In genomic region chr17:29293890-29294579, GRCh38 we compare ENCODE assay signal across 1 cellular context.
A peak's percentile ranks its signal among the peaks of the same experiment; 100 is the strongest.
TF ChIP-seq lines count a peak whose summit lies in the region.

Gene NUFIP2, minus strand, starts transcription at chr17:29294148. Its CDS starts 89 bp downstream, at chr17:29294059.

TF ChIP-seq in K562, 482 proteins besides CTCF, POLR2A, EP300 and RAD21 (continued from another document and continues in another):
- TF ChIP-seq ZBTB33 (CRISPR knock-in tag; IDR thresholded peaks at IDR 0.05) (0 out of 2 replicates have a peak, but pooled peaks have one; percentile 34), SOX6 (IDR thresholded peaks at IDR 0.05) (peak; percentile 79), MYNN (IDR thresholded peaks at IDR 0.05) (peak; percentile 58; the same call in 1 of the 2 replicates), MYNN (CRISPR knock-in tag; IDR thresholded peaks at IDR 0.05) (no peak), ZSCAN32 (CRISPR knock-in tag; IDR thresholded peaks at IDR 0.05) (peak; percentile 19; the same call in 1 of the 2 replicates), ILF3 (IDR thresholded peaks at IDR 0.05; ENCODE audit: borderline replicate concordance) (no peak), ETV6 (IDR thresholded peaks at IDR 0.05; ENCODE audit: borderline replicate concordance in 1 of 2, low read depth in 2 of 2, low read length in 1 of 2) (peak in 1 of 2 experiments; percentile 40; a peak in 1 of 4 replicates), ETV6 (CRISPR knock-in tag; IDR thresholded peaks at IDR 0.05; ENCODE audit: borderline replicate concordance) (no peak), MCM2 (IDR thresholded peaks at IDR 0.05; ENCODE audit: low read depth) (no peak), TRIM24 (IDR thresholded peaks at IDR 0.05) (peak; percentile 25 to 28; a peak in 1 of 4 replicates), SMAD2 (IDR thresholded peaks at IDR 0.05; ENCODE audit: low read depth, low read length) (no peak), HNRNPK (IDR thresholded peaks at IDR 0.05; ENCODE audit: low read depth, low read length, poor library complexity, severe bottlenecking) (no peak), ZNF512 (tag; IDR thresholded peaks at IDR 0.05) (no peak), ZNF212 (CRISPR knock-in tag; IDR thresholded peaks at IDR 0.05) (no peak), EWSR1 (IDR thresholded peaks at IDR 0.05; ENCODE audit: borderline replicate concordance, low read depth, partially characterized antibody) (no peak), ZNF830 (CRISPR knock-in tag; IDR thresholded peaks at IDR 0.05) (no peak), ZHX1 (conservative IDR thresholded peaks at IDR 0.05; ENCODE audit: low read length) (no peak), FOXK1 (CRISPR knock-in tag; IDR thresholded peaks at IDR 0.05; ENCODE audit: borderline replicate concordance) (no peak), CEBPZ (IDR thresholded peaks at IDR 0.05; ENCODE audit: borderline replicate concordance, low read depth, low read length) (no peak), CREB1 (IDR thresholded peaks at IDR 0.05) (peak; percentile 82), CREB1 (CRISPR knock-in tag; IDR thresholded peaks at IDR 0.05) (peak; percentile 83), PREB (CRISPR knock-in tag; IDR thresholded peaks at IDR 0.05) (no peak), NRF1 (conservative IDR thresholded peaks at IDR 0.05 in 1 of 2, IDR thresholded peaks at IDR 0.05 in 1 of 2) (peak; percentile 83 to 86), ZBTB9 (CRISPR knock-in tag; IDR thresholded peaks at IDR 0.05) (peak; percentile 73), ZNF280A (IDR thresholded peaks at IDR 0.05; ENCODE audit: low read depth, partially characterized antibody) (no peak), GTF2B (IDR thresholded peaks at IDR 0.05; ENCODE audit: extremely low read depth, insufficient read length) (peak; percentile 89), CLOCK (CRISPR knock-in tag; IDR thresholded peaks at IDR 0.05; ENCODE audit: borderline replicate concordance) (no peak), ZFX (CRISPR knock-in tag; IDR thresholded peaks at IDR 0.05) (peak; percentile 90), IFI16 (CRISPR knock-in tag; IDR thresholded peaks at IDR 0.05) (no peak), NR3C1 (CRISPR knock-in tag; IDR thresholded peaks at IDR 0.05) (no peak), CUX1 (CRISPR knock-in tag; IDR thresholded peaks at IDR 0.05) (no peak), SMARCB1 (IDR thresholded peaks at IDR 0.05; ENCODE audit: insufficient read length, low read depth) (no peak), BMI1 (IDR thresholded peaks at IDR 0.05; ENCODE audit: low read length) (no peak), SNAPC5 (CRISPR knock-in tag; IDR thresholded peaks at IDR 0.05) (no peak)
